Comparison of ENCODE assay signal across 20 cellular contexts in genomic region chr2:222302178-222303018, GRCh38. TPM values are rescaled to one million over a fixed set of nuclear protein-coding genes. Genes with fewer than 3 reads are reported as not detected.
DNase-seq lines count a peak whose midpoint lies in the region; ATAC-seq, FAIRE-seq and TF ChIP-seq lines count a peak whose summit lies in the region.
"Had no signal": no experiment of that assay in that cellular context is flagged by ENCODE, and none has a peak within 500 bp of the region (broad histone marks: within the 10 kb centered on the region; RNA-seq: fewer than 3 reads in every experiment).

No MANE protein-coding gene starts in this region.

- H3K36me3 Mint-ChIP-seq in T-helper 1 cell treated with Interleukin-12 subunit alpha and Interleukin-12 subunit beta and Interleukin-4 antibody, amounts not matched to agents 30 μg/mL and 1 μg/mL, for 36 hours (ENCODE audit: low read depth) = peaks cover 18% of the 10 kb centered on the region
- peaks cover 3 to 19% (median 9%) of the 10 kb centered on the region in 5 donors for H3K36me3 Mint-ChIP-seq in naive thymus-derived CD4-positive, alpha-beta T cell

- DNase-seq in T-helper 1 cell (no peak), GM18507 (ENCODE audit: extremely low spot score, insufficient read length, low read depth) (no peak), GM12878 (ENCODE audit: low read depth, low spot score) (no peak), NCI-H1105 treated with DMSO at 0.1 percent for 48 hours (lab: John Stamatoyannopoulos, UW) (no peak)
- no peak for DNase-seq in naive thymus-derived CD4-positive, alpha-beta T cell
- DNase-seq in stimulated activated CD4-positive, alpha-beta T cell treated with anti-CD3 and anti-CD28 coated beads, Interleukin-2, amount 100 ng/mL, for 48 hours = no peak
- DNase-seq: activated effector memory CD4-positive, alpha-beta T cell treated with anti-CD3 and anti-CD28 coated beads, Interleukin-2, amount 50 U/mL, for 16 hours; GF-D8; KG1; NCI-H2081; tibial artery had no signal

- TF ChIP-seq POLR2A in GM12878 (IDR thresholded peaks at IDR 0.05; ENCODE audit: low read depth, low read length) = no peak

- 17% methylated on average over 37 of the region's 39 CpGs for WGBS in GM12878 (ENCODE audit: insufficient coverage, insufficient replicate concordance, low lambda C conversion rate, missing lambda C conversion rate)

- H4K20me1 ChIP-seq in GM12878 (ENCODE audit: control insufficient read depth, insufficient read depth) = no peaks in the 10 kb centered on the region

- H3K27ac ChIP-seq in GM12878 (ENCODE audit: control insufficient read depth, insufficient read depth) = no peak overlapping the region
- no peak overlapping the region for H3K27ac ChIP-seq in naive thymus-derived CD4-positive, alpha-beta T cell (ENCODE audit: low read depth, low read length)
- H3K27ac ChIP-seq: ascending aorta, epithelial cell of prostate, tibial artery had no signal

- TF ChIP-seq RAD21 in GM12878 (IDR thresholded peaks at IDR 0.05; ENCODE audit: insufficient read depth, low read depth, low read length) = no peak

- no peaks in the 10 kb centered on the region for H3K36me3 ChIP-seq in GM12878 (ENCODE audit: control insufficient read depth in 2 of 2, insufficient read depth in 2 of 2, low read length in 1 of 2)
- H3K36me3 ChIP-seq in naive thymus-derived CD4-positive, alpha-beta T cell (ENCODE audit: control insufficient read depth in 2 of 3, insufficient read depth in 3 of 3, low read length in 3 of 3) = no peaks in the 10 kb centered on the region
- H3K36me3 ChIP-seq: ascending aorta, tibial artery had no signal

- peak overlapping the region; percentile 46 for H3K27ac Mint-ChIP-seq in T-helper 1 cell treated with Interleukin-12 subunit alpha and Interleukin-12 subunit beta and Interleukin-4 antibody, amounts not matched to agents 30 μg/mL and 1 μg/mL, for 36 hours
- H3K27ac Mint-ChIP-seq in naive thymus-derived CD4-positive, alpha-beta T cell = peak overlapping the region in 1 of 9 donors; percentile 71

- TF ChIP-seq CTCF in GM12878 (IDR thresholded peaks at IDR 0.05 in 2 of 3, conservative IDR thresholded peaks at IDR 0.05 in 1 of 3; ENCODE audit: control insufficient read depth in 2 of 3, extremely low read depth in 1 of 3, insufficient read depth in 1 of 3, low read depth in 3 of 3, low read length in 3 of 3) = no peak

- no peak overlapping the region for H3K4me3 ChIP-seq in GM12878
- H3K4me3 ChIP-seq in naive thymus-derived CD4-positive, alpha-beta T cell (ENCODE audit: low read length) = no peak overlapping the region
- H3K4me3 ChIP-seq: ascending aorta, tibial artery had no signal

- H3K9ac ChIP-seq in GM12878 (ENCODE audit: control insufficient read depth, insufficient read depth, low read length) = no peak overlapping the region

- H3K27me3 Mint-ChIP-seq in T-helper 1 cell treated with Interleukin-12 subunit alpha and Interleukin-12 subunit beta and Interleukin-4 antibody, amounts not matched to agents 30 μg/mL and 1 μg/mL, for 36 hours (ENCODE audit: low read depth) = peaks cover 98% of the 10 kb centered on the region
- H3K27me3 Mint-ChIP-seq in naive thymus-derived CD4-positive, alpha-beta T cell = peaks cover 83 to 98% (median 90%) of the 10 kb centered on the region in 5 donors

- no peaks in the 10 kb centered on the region for H3K79me2 ChIP-seq in GM12878 (ENCODE audit: control insufficient read depth, insufficient read depth, low read length)

- peaks cover 17% of the 10 kb centered on the region for H3K9me3 Mint-ChIP-seq in T-helper 1 cell treated with Interleukin-12 subunit alpha and Interleukin-12 subunit beta and Interleukin-4 antibody, amounts not matched to agents 30 μg/mL and 1 μg/mL, for 36 hours
- H3K9me3 Mint-ChIP-seq in naive thymus-derived CD4-positive, alpha-beta T cell = peaks cover 6 to 24% (median 11%) of the 10 kb centered on the region in 11 donors

- POLR2A ChIA-PET in GM12878 (lab: Charles Lee) = interaction anchor here (0.7 kb wide), 1 partner anchor 10 kb away, joined by 3 read pairs; no protein-coding TSS in a partner anchor
- POLR2A ChIA-PET in naive thymus-derived CD4-positive, alpha-beta T cell (lab: Charles Lee) = no interaction called here

- FAIRE-seq in GM18507 (lab: Jason Lieb, UNC) = peak; percentile 44
- no peak for FAIRE-seq in GM12878 (lab: Jason Lieb, UNC)
- FAIRE-seq: colon, frontal cortex, GM12891 had no signal

- CTCF ChIA-PET in GM12878 (lab: Yijun Ruan, JAX) = interaction anchor here (1.1 kb wide), 1 partner anchor 8 kb away, joined by 3 read pairs; no protein-coding TSS in a partner anchor
- CTCF ChIA-PET in naive thymus-derived CD4-positive, alpha-beta T cell (lab: Charles Lee) = no interaction called here

- SMC1A ChIA-PET in GM12878 (lab: Charles Lee; ENCODE audit: uncharacterized antibody, unreplicated experiment) = no interaction called here

- H3K4me3 Mint-ChIP-seq in T-helper 1 cell treated with Interleukin-12 subunit alpha and Interleukin-12 subunit beta and Interleukin-4 antibody, amounts not matched to agents 30 μg/mL and 1 μg/mL, for 36 hours = no peak overlapping the region
- peak overlapping the region in 7 of 10 donors; percentile 22 to 77 (median 37) for H3K4me3 Mint-ChIP-seq in naive thymus-derived CD4-positive, alpha-beta T cell

- no peak for ATAC-seq in GM12878
- ATAC-seq in naive thymus-derived CD4-positive, alpha-beta T cell = no peak
- ATAC-seq in HG02885 (IDR thresholded peaks at IDR 0.05; ENCODE audit: poor library complexity, unreplicated experiment) = no peak

- no peaks in the 10 kb centered on the region; the same call in 2 of the 3 replicates for H3K9me3 ChIP-seq in GM12878 (replicated peaks; ENCODE audit: control insufficient read depth, insufficient read depth, low read length)
- H3K9me3 ChIP-seq in naive thymus-derived CD4-positive, alpha-beta T cell (ENCODE audit: control insufficient read depth in 2 of 3, low read length in 3 of 3) = no peaks in the 10 kb centered on the region
- H3K9me3 ChIP-seq: ascending aorta, tibial artery had no signal

- H3K27me3 ChIP-seq in GM12878 (replicated peaks in 1 of 2; ENCODE audit: control insufficient read depth in 2 of 2, insufficient read depth in 2 of 2, low read length in 1 of 2) = peaks cover 35 to 72% of the 10 kb centered on the region in 2 experiments
- H3K27me3 ChIP-seq in naive thymus-derived CD4-positive, alpha-beta T cell (ENCODE audit: control insufficient read depth in 2 of 2, insufficient read depth in 2 of 2, low read length in 2 of 2) = peaks cover 17 to 24% of the 10 kb centered on the region in 2 donors

- TF ChIP-seq EP300 in GM12878 (IDR thresholded peaks at IDR 0.05; ENCODE audit: borderline replicate concordance in 1 of 2, control insufficient read depth in 1 of 2, low read depth in 2 of 2, low read length in 2 of 2) = no peak

- RAD21 ChIA-PET in GM12878 (lab: Charles Lee; ENCODE audit: unreplicated experiment) = no interaction called here

- peaks cover 13% of the 10 kb centered on the region for H3K4me1 ChIP-seq in GM12878 (ENCODE audit: control insufficient read depth, insufficient read depth, low read length)
- H3K4me1 ChIP-seq in naive thymus-derived CD4-positive, alpha-beta T cell (ENCODE audit: control insufficient read depth in 2 of 2, insufficient read depth in 2 of 2, low read length in 2 of 2) = peaks cover 0 to 12% of the 10 kb centered on the region in 2 donors

- BruUV-seq in GM12878 (replicated peaks; lab: Mats Ljungman, UMichigan) = no TSS peak

- intact Hi-C loops in GM12878 (cut with micrococcal nuclease; ENCODE audit: unreplicated experiment) = no loop called here
- intact Hi-C loops in naive thymus-derived CD4-positive, alpha-beta T cell (cut with micrococcal nuclease) = no loop called here

- in situ Hi-C loops in GM12878 (cut with MboI) = loop anchor here (25.0 kb wide), 1 partner anchor 610 kb away; no protein-coding TSS in a partner anchor

- no peak overlapping the region for H3K4me2 ChIP-seq in GM12878 (ENCODE audit: control insufficient read depth, insufficient read depth)

- no peak overlapping the region for H2AFZ ChIP-seq in GM12878 (ENCODE audit: control insufficient read depth, low read depth, low read length)

- peaks cover 28% of the 10 kb centered on the region for H3K4me1 Mint-ChIP-seq in T-helper 1 cell treated with Interleukin-12 subunit alpha and Interleukin-12 subunit beta and Interleukin-4 antibody, amounts not matched to agents 30 μg/mL and 1 μg/mL, for 36 hours (ENCODE audit: low read depth)
- H3K4me1 Mint-ChIP-seq in naive thymus-derived CD4-positive, alpha-beta T cell = peaks cover 33 to 56% (median 45%) of the 10 kb centered on the region in 7 donors

TF ChIP-seq in GM12878, 131 proteins besides CTCF, POLR2A, EP300 and RAD21 (continues in another document):
- TF ChIP-seq SUZ12 (IDR thresholded peaks at IDR 0.05; ENCODE audit: unreplicated experiment) = peak; percentile 29

RNA-seq across cellular contexts. Expression of gene PAX3, which starts 3.6 kb away (rescaled TPM):
- total RNA-seq in GM12878 (2013; cell fraction: nucleolus; rRNA removed) = not detected in 2 replicates
- total RNA-seq in GM12878 (2014; rRNA removed) (not detected in 2 replicates), GM12878 (2014; rRNA removed; fragmentation: Illumina TruSeq; extraction: Trizol) (not detected in 2 replicates), GM12878 (2021) (not detected in 2 replicates)
- polyA plus RNA-seq in GM12878 (2011; ENCODE audit: low read depth) = not detected
- polyA plus RNA-seq in GM12878 (2011; rRNA removed) (not detected in 2 replicates), GM12878 (2014; fragmentation: Illumina TruSeq; extraction: Trizol) (not detected in 2 replicates), GM12878 (2014; fragmentation: Nextera tagmentation; extraction: Ambion mirVana) (not detected), GM12878 (2014; rRNA removed) (not detected in 2 replicates), GM12878 (2016; fragmentation: Nextera tagmentation; extraction: Ambion mirVana) (not detected)
- not detected in 2 replicates for polyA plus RNA-seq in GM12878 (2011; cell fraction: cytosol; rRNA removed)
- polyA plus RNA-seq in GM12878 (2011; cell fraction: nucleus; rRNA removed) = not detected in 2 replicates
- polyA plus RNA-seq in GM12878 (2012) = not detected in 2 replicates
- polyA minus RNA-seq in GM12878 (2011; rRNA and poly(A)+ RNA removed) = not detected in 2 replicates
- not detected in 2 replicates for polyA minus RNA-seq in GM12878 (2011; cell fraction: cytosol; rRNA and poly(A)+ RNA removed)
- not detected in 2 replicates for polyA minus RNA-seq in GM12878 (2011; cell fraction: nucleus; rRNA and poly(A)+ RNA removed)
- total RNA-seq in naive thymus-derived CD4-positive, alpha-beta T cell = not detected
- not detected for polyA plus RNA-seq in naive thymus-derived CD4-positive, alpha-beta T cell
- total RNA-seq: A172; activated CD8-positive, alpha-beta memory T cell treated with anti-CD3 and anti-CD28 coated beads for 36 hours; ascending aorta; frontal cortex had no signal
